In genomic region chr4:40897557-40898203, GRCh38 we compare ENCODE assay signal across 8 cellular contexts.
DNase-seq lines count a peak whose midpoint lies in the region; ATAC-seq and TF ChIP-seq lines count a peak whose summit lies in the region.

No MANE protein-coding gene starts in this region.

- H3K9me3 Mint-ChIP-seq in CD8-positive, alpha-beta memory T cell = no peaks in the 10 kb centered on the region
- H3K9me3 Mint-ChIP-seq in activated naive CD4-positive, alpha-beta T cell treated with anti-CD3 and anti-CD28 coated beads for 36 hours = no peaks in the 10 kb centered on the region

- H3K4me3 ChIP-seq in CD8-positive, alpha-beta memory T cell (ENCODE audit: low read length) = no peak overlapping the region
- H3K4me3 ChIP-seq in Loucy (ENCODE audit: low read length, poor library complexity, severe bottlenecking) (no peak overlapping the region), SJSA1 (no peak overlapping the region)

- H3K4me2 ChIP-seq in Loucy (ENCODE audit: low read depth, low read length, poor library complexity, severe bottlenecking) = peak overlapping the region; percentile 20

- no peaks in the 10 kb centered on the region for H3F3A ChIP-seq in Loucy (ENCODE audit: low read depth)

- CTCF ChIA-PET in CD8-positive, alpha-beta memory T cell (lab: Charles Lee) = interaction anchor here (0.8 to 2.5 kb wide), 11 partner anchors 9 to 841 kb away, joined by 3 to 12 read pairs (median 4); partner anchors contain the start of gene N4BP2
- CTCF ChIA-PET in activated naive CD4-positive, alpha-beta T cell treated with anti-CD3 and anti-CD28 coated beads for 36 hours (lab: Charles Lee) = interaction anchor here (0.6 to 3.5 kb wide), 28 partner anchors 9 to 823 kb away, joined by 3 to 37 read pairs (median 4); no protein-coding TSS in a partner anchor

- DNase-seq in CD8-positive, alpha-beta memory T cell = peak; percentile 13 to 62 (median 37)
- DNase-seq in SJSA1 (ENCODE audit: low read depth in 1 of 2, low spot score in 2 of 2) = peak; percentile 24 to 51
- DNase-seq in activated naive CD4-positive, alpha-beta T cell treated with anti-CD3 and anti-CD28 coated beads for 36 hours = peak; percentile 79
- DNase-seq in glomerular endothelial cell (ENCODE audit: extremely low read depth, low read depth, low spot score) = peak; percentile 20
- DNase-seq in posterior cingulate gyrus = peak; percentile 46 to 96 (median 81)
- peak; percentile 60 for DNase-seq in ureter (ENCODE audit: low spot score)

- TF ChIP-seq CTCF in Loucy (conservative IDR thresholded peaks at IDR 0.05; ENCODE audit: low read length) = peak; percentile 94

- no peaks in the 10 kb centered on the region for H3K4me1 ChIP-seq in CD8-positive, alpha-beta memory T cell (ENCODE audit: insufficient read depth, low read length)
- H3K4me1 ChIP-seq in Loucy (ENCODE audit: insufficient read depth, low read length, poor library complexity, severe bottlenecking) (no peaks in the 10 kb centered on the region), SJSA1 (replicated peaks) (no peaks in the 10 kb centered on the region)

- H3K4me1 Mint-ChIP-seq in CD8-positive, alpha-beta memory T cell = peaks cover 5 to 9% (median 5%) of the 10 kb centered on the region in 3 donors
- H3K4me1 Mint-ChIP-seq in activated naive CD4-positive, alpha-beta T cell treated with anti-CD3 and anti-CD28 coated beads for 36 hours (ENCODE audit: low read depth) = peaks cover 4% of the 10 kb centered on the region

- no peaks in the 10 kb centered on the region for H3K27me3 ChIP-seq in CD8-positive, alpha-beta memory T cell (ENCODE audit: insufficient read depth, low read length, poor library complexity, severe bottlenecking)
- no peaks in the 10 kb centered on the region for H3K27me3 ChIP-seq in Loucy (ENCODE audit: insufficient read depth, low read length, poor library complexity, severe bottlenecking)
- no peaks in the 10 kb centered on the region for H3K27me3 ChIP-seq in SJSA1 (replicated peaks)

- H3K27ac Mint-ChIP-seq in CD8-positive, alpha-beta memory T cell = peak overlapping the region in 1 of 8 donors; percentile 51
- peak overlapping the region; percentile 59 for H3K27ac Mint-ChIP-seq in activated naive CD4-positive, alpha-beta T cell treated with anti-CD3 and anti-CD28 coated beads for 36 hours

- no peak overlapping the region for H3K27ac ChIP-seq in CD8-positive, alpha-beta memory T cell (ENCODE audit: low read depth, low read length)
- no peak overlapping the region for H3K27ac ChIP-seq in SJSA1

- H4K20me1 ChIP-seq in Loucy (ENCODE audit: insufficient read depth, low read length, poor library complexity, severe bottlenecking) = no peaks in the 10 kb centered on the region

- peaks cover 0 to 1% of the 10 kb centered on the region in 2 donors for H3K27me3 Mint-ChIP-seq in CD8-positive, alpha-beta memory T cell
- H3K27me3 Mint-ChIP-seq in activated naive CD4-positive, alpha-beta T cell treated with anti-CD3 and anti-CD28 coated beads for 36 hours (ENCODE audit: low read depth) = no peaks in the 10 kb centered on the region

- no peaks in the 10 kb centered on the region for H3K9me3 ChIP-seq in CD8-positive, alpha-beta memory T cell (ENCODE audit: low read length)
- H3K9me3 ChIP-seq in Loucy (ENCODE audit: insufficient read depth, low read depth, low read length) (no peaks in the 10 kb centered on the region), SJSA1 (replicated peaks) (no peaks in the 10 kb centered on the region)

- H3K79me2 ChIP-seq in Loucy (ENCODE audit: insufficient read depth, low read length) = no peaks in the 10 kb centered on the region

- peak overlapping the region in 6 of 7 donors; percentile 44 to 76 (median 64) for H3K4me3 Mint-ChIP-seq in CD8-positive, alpha-beta memory T cell
- peak overlapping the region; percentile 62 for H3K4me3 Mint-ChIP-seq in activated naive CD4-positive, alpha-beta T cell treated with anti-CD3 and anti-CD28 coated beads for 36 hours

- ATAC-seq in GM21390 (IDR thresholded peaks at IDR 0.05; ENCODE audit: unreplicated experiment) = peak; percentile 88

- POLR2A ChIA-PET in CD8-positive, alpha-beta memory T cell (lab: Charles Lee) = no interaction called here

- H3K36me3 Mint-ChIP-seq in CD8-positive, alpha-beta memory T cell = no peaks in the 10 kb centered on the region
- H3K36me3 Mint-ChIP-seq in activated naive CD4-positive, alpha-beta T cell treated with anti-CD3 and anti-CD28 coated beads for 36 hours (ENCODE audit: low read depth) = no peaks in the 10 kb centered on the region

- H3K36me3 ChIP-seq in CD8-positive, alpha-beta memory T cell (ENCODE audit: insufficient read depth, low read length) = no peaks in the 10 kb centered on the region
- no peaks in the 10 kb centered on the region for H3K36me3 ChIP-seq in Loucy (ENCODE audit: insufficient read depth, low read length)
- no peaks in the 10 kb centered on the region for H3K36me3 ChIP-seq in SJSA1

- no peaks in the 10 kb centered on the region for H3K9me2 ChIP-seq in Loucy (replicated peaks; ENCODE audit: low read depth, low read length)

- intact Hi-C loops in activated naive CD4-positive, alpha-beta T cell treated with anti-CD3 and anti-CD28 coated beads for 36 hours (cut with micrococcal nuclease) = loop anchor here (1.0 kb wide), 3 partner anchors 27 to 160 kb away; no protein-coding TSS in a partner anchor
- intact Hi-C loops in posterior cingulate gyrus (cut with DNase I) = loop anchor here (2.0 to 5.0 kb wide), 2 partner anchors 55 to 161 kb away; no protein-coding TSS in a partner anchor

- H3K9ac ChIP-seq in Loucy (ENCODE audit: low read depth, low read length, poor library complexity, severe bottlenecking) = no peak overlapping the region

- H2AFZ ChIP-seq in Loucy (ENCODE audit: low read length) = peak overlapping the region; percentile 66

Comparison
In these comparisons a context has a peak if more than half of its experiments do, and no peak if none do; other contexts are left out.
1. DNase-seq: peak in every context shown above with its lines; median percentile 81 in posterior cingulate gyrus; 79 in activated naive CD4-positive, alpha-beta T cell treated with anti-CD3 and anti-CD28 coated beads for 36 hours; 60 in ureter; 38 in SJSA1; 37 in CD8-positive, alpha-beta memory T cell; 20 in glomerular endothelial cell.